In genomic region chr15:68053997-68054657, GRCh38 we compare ENCODE assay signal across 8 cellular contexts. TPM values are rescaled to one million over a fixed set of nuclear protein-coding genes. Genes with fewer than 3 reads are reported as not detected.
DNase-seq lines count a peak whose midpoint lies in the region; ATAC-seq and TF ChIP-seq lines count a peak whose summit lies in the region.

TSS of gene PIAS1 (plus strand) at chr15:68054315. CDS start at chr15:68054327, 12 bp downstream.

- H3K9me3 ChIP-seq in suprapubic skin, result no peaks in the 10 kb centered on the region

- POLR2A ChIA-PET in GM10248 (lab: Yijun Ruan, JAX), result interaction anchor here (0.8 to 1.0 kb wide), 2 partner anchors 62 to 213 kb away, joined by 4 to 6 read pairs; no protein-coding TSS in a partner anchor

- H3K27me3 ChIP-seq in suprapubic skin, result no peaks in the 10 kb centered on the region

- TF ChIP-seq POLR2A in suprapubic skin (IDR thresholded peaks at IDR 0.05), result peak; percentile 58 to 89

- ATAC-seq in HG02610 (IDR thresholded peaks at IDR 0.05; ENCODE audit: unreplicated experiment), result peak; percentile 81
- peak; percentile 95 for ATAC-seq in SK-N-SH treated with all-trans-retinoic acid at 6 μM for 48 hours

- H3K4me3 Mint-ChIP-seq in activated naive CD4-positive, alpha-beta T cell treated with anti-CD3 and anti-CD28 coated beads, Interleukin-2, amount 50 U/mL, for 24 hours, result peak within 1 kb of the TSS; percentile 95

- CTCF ChIA-PET in GM10248 (lab: Yijun Ruan, JAX), result interaction anchor here (1.1 to 1.8 kb wide), 6 partner anchors 10 to 191 kb away, joined by 3 to 10 read pairs (median 4); no protein-coding TSS in a partner anchor

- no peak for TF ChIP-seq EP300 in suprapubic skin (IDR thresholded peaks at IDR 0.05)

- H3K4me1 ChIP-seq in suprapubic skin, result peaks cover 40% of the 10 kb centered on the region

- peaks cover 48% of the 10 kb centered on the region for H3K4me1 Mint-ChIP-seq in activated naive CD4-positive, alpha-beta T cell treated with anti-CD3 and anti-CD28 coated beads, Interleukin-2, amount 50 U/mL, for 24 hours

- H3K36me3 Mint-ChIP-seq in activated naive CD4-positive, alpha-beta T cell treated with anti-CD3 and anti-CD28 coated beads, Interleukin-2, amount 50 U/mL, for 24 hours, result no peaks in the 10 kb centered on the region

- H3K27me3 Mint-ChIP-seq in activated naive CD4-positive, alpha-beta T cell treated with anti-CD3 and anti-CD28 coated beads, Interleukin-2, amount 50 U/mL, for 24 hours, result no peaks in the 10 kb centered on the region

- no peaks in the 10 kb centered on the region for H3K9me3 Mint-ChIP-seq in activated naive CD4-positive, alpha-beta T cell treated with anti-CD3 and anti-CD28 coated beads, Interleukin-2, amount 50 U/mL, for 24 hours

- no peaks in the 10 kb centered on the region for H3K36me3 ChIP-seq in suprapubic skin

- H3K27ac ChIP-seq in suprapubic skin, result peak within 1 kb of the TSS; percentile 94

- DNase-seq in GM10248 (ENCODE audit: extremely low spot score) (peak; percentile 98), NCI-H1092 treated with DMSO at 0.1 percent for 48 hours (lab: John Stamatoyannopoulos, UW) (peak; percentile 86), glomerular endothelial cell (ENCODE audit: extremely low read depth, low read depth, low spot score) (peak; percentile 25), occipital lobe (lab: John Stamatoyannopoulos, UW) (peak; percentile 88), suprapubic skin (ENCODE audit: low spot score in 2 of 2) (peak; percentile 95)

- peak within 1 kb of the TSS; percentile 97 for H3K27ac Mint-ChIP-seq in activated naive CD4-positive, alpha-beta T cell treated with anti-CD3 and anti-CD28 coated beads, Interleukin-2, amount 50 U/mL, for 24 hours

- whole genome bisulfite sequencing in suprapubic skin, result 1% methylated on average over 33 of the region's 64 CpGs

- TF ChIP-seq CTCF in GM10248 (IDR thresholded peaks at IDR 0.05; ENCODE audit: control extremely low read depth, extremely low read depth, low read depth, missing control alignments) (no peak), suprapubic skin (IDR thresholded peaks at IDR 0.05) (peak in 1 of 2 donors; percentile 5)

- peak within 1 kb of the TSS; percentile 95 for H3K4me3 ChIP-seq in suprapubic skin

TF ChIP-seq in SK-N-SH treated with all-trans-retinoic acid at 6 μM for 48 hours, 23 proteins besides CTCF, POLR2A, EP300 and RAD21:
- TF ChIP-seq PATZ1 (CRISPR knock-in tag; IDR thresholded peaks at IDR 0.05; ENCODE audit: borderline replicate concordance) (0 out of 2 replicates have a peak, but pooled peaks have one; percentile 32), CSDC2 (CRISPR knock-in tag; IDR thresholded peaks at IDR 0.05) (no peak)

RNA-seq across cellular contexts. Expression of gene PIAS1, which starts in this region (rescaled TPM):
- total RNA-seq in glomerular endothelial cell (10.6 and 24.5 TPM in 2 replicates), occipital lobe (24.0 TPM), suprapubic skin (10 to 100 TPM; 43.7 to 71.5 (median 52.5) TPM)

Comparison
In these comparisons a context has a peak if more than half of its experiments do, and no peak if none do; other contexts are left out.
1. Peak in every context shown above with its lines: DNase-seq, ATAC-seq, H3K4me3 ChIP-seq and H3K27ac ChIP-seq.
2. DNase-seq: peak in every context shown above with its lines; median percentile 98 in GM10248; 95 in suprapubic skin; 88 in occipital lobe; 86 in NCI-H1092 treated with DMSO at 0.1 percent for 48 hours; 25 in glomerular endothelial cell.